Comparison of ENCODE assay signal across 11 cellular contexts in genomic region chr15:85955501-85956391, GRCh38.
DNase-seq lines count a peak whose midpoint lies in the region; ATAC-seq and TF ChIP-seq lines count a peak whose summit lies in the region.
"Had no signal": no experiment of that assay in that cellular context is flagged by ENCODE, and none has a peak within 500 bp of the region (broad histone marks: within the 10 kb centered on the region; RNA-seq: fewer than 3 reads in every experiment).

No MANE protein-coding gene starts in this region.

- no peak for TF ChIP-seq CTCF in GM10266 (IDR thresholded peaks at IDR 0.05; ENCODE audit: control insufficient read depth, insufficient read depth, low read depth, missing control alignments)

- ATAC-seq in GM19395 (IDR thresholded peaks at IDR 0.05; ENCODE audit: unreplicated experiment) = peak; percentile 94
- ATAC-seq in HG02870 (IDR thresholded peaks at IDR 0.05; ENCODE audit: unreplicated experiment) = peak; percentile 91
- ATAC-seq in HG03575 (IDR thresholded peaks at IDR 0.05; ENCODE audit: extremely low read depth, insufficient number of reproducible peaks, low FRiP score, unreplicated experiment) = peak; percentile 96

- DNase-seq in GM10266 (ENCODE audit: extremely low spot score) (peak; percentile 10), foreskin melanocyte (no peak), GOT3 (lab: John Stamatoyannopoulos, UW) (no peak), HPDE6-E6E7 (ENCODE audit: extremely low spot score) (no peak), NCI-H1694 treated with DMSO at 0.1 percent for 48 hours (lab: John Stamatoyannopoulos, UW) (no peak)
- DNase-seq: activated T-cell treated with anti-CD3 and anti-CD28 coated beads, Interleukin-2, amount 50 U/mL, for 48 hours; cortex of kidney; NCI-H526 treated with DMSO at 0.1 percent for 48 hours had no signal
